ENCODE assay signal across 1 cellular context in genomic region chr16:81569361-81570034, GRCh38.
A peak's percentile ranks its signal among the peaks of the same experiment; 100 is the strongest.
TF ChIP-seq lines count a peak whose summit lies in the region.

No MANE protein-coding gene starts in this region.

TF ChIP-seq in HepG2, 621 proteins besides CTCF, POLR2A, EP300 and RAD21 (continued from another document):
- TF ChIP-seq ZNF318 (CRISPR knock-in tag; IDR thresholded peaks at IDR 0.05): no peak
- TF ChIP-seq CHD4 (IDR thresholded peaks at IDR 0.05; ENCODE audit: borderline replicate concordance, low read length): peak; percentile 92
- TF ChIP-seq ZNF530 (CRISPR knock-in tag; IDR thresholded peaks at IDR 0.05; ENCODE audit: low read depth): no peak
- no peak for TF ChIP-seq REL (CRISPR knock-in tag; conservative IDR thresholded peaks at IDR 0.05)
- no peak for TF ChIP-seq MIER3 (CRISPR knock-in tag; IDR thresholded peaks at IDR 0.05; ENCODE audit: borderline replicate concordance)
- TF ChIP-seq ZNF24 (IDR thresholded peaks at IDR 0.05): peak; percentile 92
- no peak for TF ChIP-seq ZNF326 (CRISPR knock-in tag; IDR thresholded peaks at IDR 0.05; ENCODE audit: borderline replicate concordance)
- no peak for TF ChIP-seq NFRKB (IDR thresholded peaks at IDR 0.05)
- peak; percentile 48; the same call in 1 of the 2 replicates for TF ChIP-seq KDM1A (CRISPR knock-in tag; IDR thresholded peaks at IDR 0.05)
